ENCODE assay signal across 8 cellular contexts in the genomic region with DNA sequence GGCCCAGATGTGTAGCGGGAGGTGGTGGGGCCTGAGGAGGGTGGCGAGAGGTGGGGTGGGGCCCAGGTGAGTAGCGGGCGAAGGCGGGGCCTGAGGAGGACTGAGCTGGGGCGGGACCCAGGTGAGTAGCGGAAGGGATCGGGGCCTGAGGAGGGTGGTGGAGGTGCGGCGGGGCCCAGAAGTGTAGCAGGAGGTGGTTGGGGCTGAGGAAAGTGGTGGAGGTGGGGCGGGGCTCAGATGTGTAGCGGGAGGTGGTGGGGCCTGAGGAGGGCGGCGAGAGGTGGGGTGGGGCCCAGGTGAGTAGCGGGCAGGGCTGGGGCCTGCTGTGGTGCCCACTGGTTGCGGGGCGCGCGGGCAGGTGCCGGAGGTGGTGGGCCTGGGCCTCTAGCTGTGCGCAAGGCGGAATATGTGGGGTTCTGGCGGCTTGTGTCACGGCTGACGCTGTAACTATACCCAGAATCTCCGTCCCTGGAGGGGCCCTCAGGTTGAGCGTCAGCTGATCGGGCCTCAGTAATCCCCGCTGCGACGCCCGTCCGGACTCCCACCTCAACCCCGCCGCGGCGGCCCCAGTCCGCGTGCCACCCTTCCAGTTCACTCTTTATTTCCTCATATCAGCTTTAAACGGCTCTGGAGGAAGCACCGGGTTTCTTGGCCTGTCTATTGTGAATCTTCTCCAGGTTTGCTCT. TPM values are rescaled to one million over a fixed set of nuclear protein-coding genes. Genes with fewer than 3 reads are reported as not detected.
DNase-seq lines count a peak whose midpoint lies in the region; ATAC-seq and TF ChIP-seq lines count a peak whose summit lies in the region.

No MANE protein-coding gene starts in this region.

- H3K4me1 ChIP-seq in neutrophil (ENCODE audit: control insufficient read depth in 1 of 2, insufficient read depth in 1 of 2, low read depth in 1 of 2, low read length in 1 of 2): peaks cover 51 to 55% of the 10 kb centered on the region in 2 experiments

- ATAC-seq in HG03196 (IDR thresholded peaks at IDR 0.05; ENCODE audit: unreplicated experiment) (peak; percentile 4), HG03039 (IDR thresholded peaks at IDR 0.05; ENCODE audit: unreplicated experiment) (no peak)

- DNase-seq in stimulated activated CD4-positive, alpha-beta T cell treated with anti-CD3 and anti-CD28 coated beads, Interleukin-4, amount 100 ng/mL, for 24 hours: peak; percentile 12
- DNase-seq in stimulated activated CD4-positive, alpha-beta T cell treated with anti-CD3 and anti-CD28 coated beads, Interleukin-2, amount 100 ng/mL, for 48 hours: no peak
- peak; percentile 15 for DNase-seq in fibroblast of the aortic adventitia (ENCODE audit: low read depth)
- no peak for DNase-seq in T-helper 9 cell

- H3K4me3 ChIP-seq in fibroblast of the aortic adventitia (ENCODE audit: low read depth, low read length) (peak overlapping the region; percentile 99), neutrophil (ENCODE audit: low read depth in 1 of 2, low read length in 1 of 2) (peak overlapping the region; percentile 84 to 100)

- peak overlapping the region; percentile 81 for H3K27ac ChIP-seq in VCaP
- H3K27ac ChIP-seq in neutrophil: peak overlapping the region; percentile 95

- H3K9me3 ChIP-seq in neutrophil: no peaks in the 10 kb centered on the region

- H3K27me3 ChIP-seq in neutrophil: no peaks in the 10 kb centered on the region

- TF ChIP-seq CTCF in VCaP (conservative IDR thresholded peaks at IDR 0.05): no peak
- no peak for TF ChIP-seq CTCF in fibroblast of the aortic adventitia (IDR thresholded peaks at IDR 0.05; ENCODE audit: insufficient read depth, low read length)
- TF ChIP-seq CTCF in neutrophil (IDR thresholded peaks at IDR 0.05): no peak

- H3K36me3 ChIP-seq in neutrophil: peaks cover 37% of the 10 kb centered on the region

RNA-seq across cellular contexts. Expression of a gene that starts 0.9 kb away (rescaled TPM):
- 162 and 191 TPM in 2 replicates for total RNA-seq in fibroblast of the aortic adventitia (ENCODE audit: low replicate concordance)

RNA-seq across cellular contexts. Expression of a gene that starts 7.6 kb away (rescaled TPM):
- total RNA-seq in fibroblast of the aortic adventitia (ENCODE audit: low replicate concordance): 22.3 and 38.7 TPM in 2 replicates

RNA-seq across cellular contexts. Expression of a gene that starts 27.5 kb away (rescaled TPM):
- 3.5 and 7.9 TPM in 2 replicates for total RNA-seq in fibroblast of the aortic adventitia (ENCODE audit: low replicate concordance)

RNA-seq across cellular contexts. Expression of a gene that starts 29.8 kb away (rescaled TPM):
- total RNA-seq in fibroblast of the aortic adventitia (ENCODE audit: low replicate concordance): 6.4 and 9.3 TPM in 2 replicates

RNA-seq across cellular contexts. Expression of a gene that starts 46.1 kb away (rescaled TPM):
- total RNA-seq in fibroblast of the aortic adventitia (ENCODE audit: low replicate concordance): 0.45 and 1.7 TPM in 2 replicates

Comparison
In these comparisons a context has a peak if more than half of its experiments do, and no peak if none do; other contexts are left out.
1. DNase-seq: peak in stimulated activated CD4-positive, alpha-beta T cell treated with anti-CD3 and anti-CD28 coated beads, Interleukin-4, amount 100 ng/mL, for 24 hours (single experiment) and fibroblast of the aortic adventitia (single experiment); none in stimulated activated CD4-positive, alpha-beta T cell treated with anti-CD3 and anti-CD28 coated beads, Interleukin-2, amount 100 ng/mL, for 48 hours (0 of 2) and T-helper 9 cell (single experiment).